ENCODE assay signal across 9 cellular contexts in the genomic region with DNA sequence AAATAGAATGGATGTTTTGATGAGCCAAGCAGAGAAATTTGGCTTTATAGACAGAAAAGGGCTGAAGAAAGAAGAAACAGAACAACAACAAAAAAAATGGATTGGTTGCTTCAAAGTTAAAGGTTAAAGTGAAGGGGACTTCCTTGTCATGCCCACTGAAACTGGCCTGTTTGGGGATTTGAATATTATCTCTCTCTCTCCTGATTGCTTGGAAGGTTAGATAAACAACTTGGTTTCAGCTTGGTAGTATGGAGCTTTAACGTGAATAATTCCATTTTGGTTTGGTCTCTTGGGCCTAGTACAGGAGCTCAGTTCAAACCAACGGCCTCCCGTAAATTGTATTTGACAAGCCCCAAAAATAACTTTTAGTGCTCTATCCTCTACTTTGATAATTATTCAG.
DNase-seq lines count a peak whose midpoint lies in the region; ATAC-seq and TF ChIP-seq lines count a peak whose summit lies in the region.
"Had no signal": no experiment of that assay in that cellular context is flagged by ENCODE, and none has a peak within 500 bp of the region (broad histone marks: within the 10 kb centered on the region; RNA-seq: fewer than 3 reads in every experiment).

No MANE protein-coding gene starts in this region.

- no peak overlapping the region for H2BK5ac ChIP-seq in mesendoderm (ENCODE audit: low read length)

- H3K4me2 ChIP-seq in mesendoderm (ENCODE audit: low read length): no peak overlapping the region

- H3K36me3 ChIP-seq in mesendoderm (ENCODE audit: control insufficient read depth, insufficient read depth, low read length): no peaks in the 10 kb centered on the region
- no peaks in the 10 kb centered on the region for H3K36me3 ChIP-seq in breast epithelium

- TF ChIP-seq CTCF in breast epithelium (IDR thresholded peaks at IDR 0.05): no peak

- DNase-seq in CD1c-positive myeloid dendritic cell (ENCODE audit: extremely low spot score): peak; percentile 61
- peak; percentile 15 for DNase-seq in mesendoderm
- DNase-seq in AG08396 (ENCODE audit: low spot score): no peak
- DNase-seq in NCI-H1436 (lab: John Stamatoyannopoulos, UW): no peak
- no peak for DNase-seq in breast epithelium (ENCODE audit: low spot score in 2 of 2)
- DNase-seq: testis had no signal

- no peak overlapping the region for H2AK5ac ChIP-seq in mesendoderm (ENCODE audit: low read length)

- H3K27ac ChIP-seq in mesendoderm (ENCODE audit: low read depth, low read length): no peak overlapping the region
- H3K27ac ChIP-seq in breast epithelium: peak overlapping the region in 1 of 2 donors; percentile 13

- no peak overlapping the region for H3K4ac ChIP-seq in mesendoderm (ENCODE audit: low read depth, low read length)

- intact Hi-C loops in breast epithelium (cut with DNase I; ENCODE audit: low total_unique reads): no loop called here

- no peaks in the 10 kb centered on the region for H3K79me1 ChIP-seq in mesendoderm (ENCODE audit: low read length)

- H3K27me3 ChIP-seq in mesendoderm (ENCODE audit: insufficient read depth, low read length, poor library complexity): no peaks in the 10 kb centered on the region
- no peaks in the 10 kb centered on the region for H3K27me3 ChIP-seq in breast epithelium
- H3K27me3 ChIP-seq: testis had no signal

- H4K8ac ChIP-seq in mesendoderm (ENCODE audit: low read depth, low read length): no peak overlapping the region

- no peak overlapping the region for H2BK120ac ChIP-seq in mesendoderm (ENCODE audit: low read depth, low read length)

- no peak overlapping the region for H3K23ac ChIP-seq in mesendoderm (ENCODE audit: low read length)

- no peak overlapping the region for H4K5ac ChIP-seq in mesendoderm (ENCODE audit: low read length)

- no peak overlapping the region for H2BK15ac ChIP-seq in mesendoderm (replicated peaks; ENCODE audit: low read depth)

- no peak overlapping the region for H3K56ac ChIP-seq in mesendoderm (ENCODE audit: low read length)

- peak; percentile 25; the same call in 1 of the 2 replicates for TF ChIP-seq POLR2A in Raji (IDR thresholded peaks at IDR 0.05; ENCODE audit: insufficient read depth, low read depth, low read length)
- no peak for TF ChIP-seq POLR2A in breast epithelium (IDR thresholded peaks at IDR 0.05)

- WGBS in mesendoderm (ENCODE audit: extremely low coverage, insufficient coverage, low lambda C conversion rate): no CpG with 5 or more reads among the region's 3 CpGs

- H3K4me3 ChIP-seq in mesendoderm (ENCODE audit: low read length) (no peak overlapping the region), breast epithelium (no peak overlapping the region)
- H3K4me3 ChIP-seq: testis had no signal

- H3K9me3 ChIP-seq in breast epithelium: no peaks in the 10 kb centered on the region
- H3K9me3 ChIP-seq: testis had no signal

- H3K9ac ChIP-seq in mesendoderm (ENCODE audit: low read length): no peak overlapping the region

- no peaks in the 10 kb centered on the region for H3K79me2 ChIP-seq in mesendoderm (ENCODE audit: control insufficient read depth, insufficient read depth, low read length)

- no peaks in the 10 kb centered on the region for H3K4me1 ChIP-seq in mesendoderm (ENCODE audit: control insufficient read depth, low read depth, low read length)
- no peaks in the 10 kb centered on the region for H3K4me1 ChIP-seq in breast epithelium

- H3K18ac ChIP-seq in mesendoderm (ENCODE audit: low read length): no peak overlapping the region

- ATAC-seq in GM21447 (IDR thresholded peaks at IDR 0.05; ENCODE audit: unreplicated experiment): peak; percentile 39
- no peak for ATAC-seq in HG02938 (IDR thresholded peaks at IDR 0.05; ENCODE audit: unreplicated experiment)

Comparison
In these comparisons a context has a peak if more than half of its experiments do, and no peak if none do; other contexts are left out.
1. DNase-seq: peak in CD1c-positive myeloid dendritic cell (single experiment) and mesendoderm (single experiment); none in AG08396 (single experiment), NCI-H1436 (single experiment) and breast epithelium (0 of 2).